ENCODE assay signal across 10 cellular contexts in genomic region chr4:98794565-98795205, GRCh38.
DNase-seq lines count a peak whose midpoint lies in the region; ATAC-seq and TF ChIP-seq lines count a peak whose summit lies in the region.
"Had no signal": no experiment of that assay in that cellular context is flagged by ENCODE, and none has a peak within 500 bp of the region (broad histone marks: within the 10 kb centered on the region; RNA-seq: fewer than 3 reads in every experiment).

No MANE protein-coding gene starts in this region.

- 77 to 78% methylated on average over 3 of the region's 3 CpGs for WGBS in body of pancreas, 2 donors

- no peaks in the 10 kb centered on the region for H3K27me3 Mint-ChIP-seq in activated naive CD4-positive, alpha-beta T cell treated with anti-CD3 and anti-CD28 coated beads, Interleukin-2, amount 50 U/mL, for 24 hours

- no peaks in the 10 kb centered on the region for H3K27me3 ChIP-seq in body of pancreas

- peak; percentile 97 for ATAC-seq in stimulated activated naive CD8-positive, alpha-beta T cell treated with anti-CD3 and anti-CD28 coated beads, Interleukin-15, Interleukin-2, amounts not matched to agents 100 U/mL and 50 U/mL, for 24 hours
- ATAC-seq in body of pancreas (no peak), GM21526 (IDR thresholded peaks at IDR 0.05; ENCODE audit: low FRiP score, unreplicated experiment) (no peak)
- ATAC-seq: right cardiac atrium had no signal

- H3K36me3 ChIP-seq in body of pancreas (replicated peaks in 1 of 2; ENCODE audit: insufficient read depth in 1 of 2, low read depth in 2 of 2), result no peaks in the 10 kb centered on the region

- no peaks in the 10 kb centered on the region for H3K4me1 ChIP-seq in body of pancreas

- no peak for TF ChIP-seq CTCF in body of pancreas (IDR thresholded peaks at IDR 0.05)

- peak; percentile 73 for DNase-seq in activated effector memory CD4-positive, alpha-beta T cell treated with anti-CD3 and anti-CD28 coated beads, Interleukin-2, amount 50 U/mL, for 16 hours
- no peak for DNase-seq in activated effector memory CD4-positive, alpha-beta T cell treated with Interleukin-2 at 50 U/mL for 16 hours
- DNase-seq in kidney glomerular epithelial cell (lab: John Stamatoyannopoulos, UW), result peak; percentile 51
- peak; percentile 42 for DNase-seq in stimulated activated naive CD8-positive, alpha-beta T cell treated with anti-CD3 and anti-CD28 coated beads, Interleukin-15, Interleukin-2, amounts not matched to agents 100 U/mL and 50 U/mL, for 24 hours
- DNase-seq in NCI-H1694 treated with DMSO at 0.1 percent for 48 hours (lab: John Stamatoyannopoulos, UW), result no peak
- DNase-seq in body of pancreas, result no peak
- DNase-seq: CD8-positive, alpha-beta memory T cell; right cardiac atrium had no signal

- H3K4me3 ChIP-seq in body of pancreas, result no peak overlapping the region

- no peaks in the 10 kb centered on the region for H3K9me3 Mint-ChIP-seq in activated naive CD4-positive, alpha-beta T cell treated with anti-CD3 and anti-CD28 coated beads, Interleukin-2, amount 50 U/mL, for 24 hours
- H3K9me3 Mint-ChIP-seq: CD8-positive, alpha-beta memory T cell had no signal

- H3K36me3 Mint-ChIP-seq in activated naive CD4-positive, alpha-beta T cell treated with anti-CD3 and anti-CD28 coated beads, Interleukin-2, amount 50 U/mL, for 24 hours, result no peaks in the 10 kb centered on the region
- H3K36me3 Mint-ChIP-seq: CD8-positive, alpha-beta memory T cell had no signal

- peaks cover 24% of the 10 kb centered on the region for H3K4me1 Mint-ChIP-seq in activated naive CD4-positive, alpha-beta T cell treated with anti-CD3 and anti-CD28 coated beads, Interleukin-2, amount 50 U/mL, for 24 hours
- H3K4me1 Mint-ChIP-seq: CD8-positive, alpha-beta memory T cell had no signal

- intact Hi-C loops in body of pancreas (cut with DNase I), result no loop called here

- no peak overlapping the region for H3K4me3 Mint-ChIP-seq in activated naive CD4-positive, alpha-beta T cell treated with anti-CD3 and anti-CD28 coated beads, Interleukin-2, amount 50 U/mL, for 24 hours
- H3K4me3 Mint-ChIP-seq: CD8-positive, alpha-beta memory T cell had no signal

- H3K9me3 ChIP-seq in body of pancreas, result no peaks in the 10 kb centered on the region

- peak overlapping the region; percentile 48 for H3K27ac Mint-ChIP-seq in activated naive CD4-positive, alpha-beta T cell treated with anti-CD3 and anti-CD28 coated beads, Interleukin-2, amount 50 U/mL, for 24 hours
- H3K27ac Mint-ChIP-seq: CD8-positive, alpha-beta memory T cell had no signal

- TF ChIP-seq POLR2A in body of pancreas (IDR thresholded peaks at IDR 0.05), result no peak

- no peak overlapping the region for H3K27ac ChIP-seq in body of pancreas

Comparison
In these comparisons a context has a peak if more than half of its experiments do, and no peak if none do; other contexts are left out.
1. DNase-seq: peak in activated effector memory CD4-positive, alpha-beta T cell treated with anti-CD3 and anti-CD28 coated beads, Interleukin-2, amount 50 U/mL, for 16 hours (single experiment), kidney glomerular epithelial cell (single experiment) and stimulated activated naive CD8-positive, alpha-beta T cell treated with anti-CD3 and anti-CD28 coated beads, Interleukin-15, Interleukin-2, amounts not matched to agents 100 U/mL and 50 U/mL, for 24 hours (single experiment); none in activated effector memory CD4-positive, alpha-beta T cell treated with Interleukin-2 at 50 U/mL for 16 hours (single experiment), NCI-H1694 treated with DMSO at 0.1 percent for 48 hours (single experiment) and body of pancreas (0 of 4).